Comparison of ENCODE assay signal across 22 cellular contexts in genomic region chr12:72289633-72290032, GRCh38. TPM values are rescaled to one million over a fixed set of nuclear protein-coding genes. Genes with fewer than 3 reads are reported as not detected.
DNase-seq lines count a peak whose midpoint lies in the region; ATAC-seq and TF ChIP-seq lines count a peak whose summit lies in the region.
"Had no signal": no experiment of that assay in that cellular context is flagged by ENCODE, and none has a peak within 500 bp of the region (broad histone marks: within the 10 kb centered on the region; RNA-seq: fewer than 3 reads in every experiment).

No MANE protein-coding gene starts in this region.

- H3K27ac Mint-ChIP-seq in activated CD4-positive, alpha-beta T cell treated with anti-CD3 and anti-CD28 coated beads for 36 hours: no peak overlapping the region
- H3K27ac Mint-ChIP-seq: CD8-positive, alpha-beta T cell had no signal

- H3K36me3 Mint-ChIP-seq in activated CD4-positive, alpha-beta T cell treated with anti-CD3 and anti-CD28 coated beads for 36 hours (ENCODE audit: low read depth): no peaks in the 10 kb centered on the region
- H3K36me3 Mint-ChIP-seq: CD8-positive, alpha-beta T cell had no signal

- H3K27me3 ChIP-seq in SK-N-SH (ENCODE audit: insufficient read depth) (no peaks in the 10 kb centered on the region), SJSA1 (replicated peaks) (no peaks in the 10 kb centered on the region), BE2C (no peaks in the 10 kb centered on the region; the same call in 1 of the 2 replicates)

- no peaks in the 10 kb centered on the region for H3K9me3 ChIP-seq in SK-N-SH
- peaks cover 4% of the 10 kb centered on the region; the same call in 1 of the 2 replicates for H3K9me3 ChIP-seq in SJSA1 (replicated peaks)
- H3K9me3 ChIP-seq in BE2C: no peaks in the 10 kb centered on the region

- peaks cover 1% of the 10 kb centered on the region for H3K27me3 Mint-ChIP-seq in activated CD4-positive, alpha-beta T cell treated with anti-CD3 and anti-CD28 coated beads for 36 hours

- no peak for DNase-seq in SK-N-SH
- DNase-seq in SJSA1 (ENCODE audit: low read depth in 1 of 2, low spot score in 2 of 2): no peak
- peak; percentile 75 for DNase-seq in iris pigment epithelial cell (ENCODE audit: low read depth)
- DNase-seq in activated CD4-positive, alpha-beta T cell treated with anti-CD3 and anti-CD28 coated beads for 36 hours: no peak
- DNase-seq in BE2C: no peak
- no peak for DNase-seq in sciatic nerve (ENCODE audit: low spot score)
- DNase-seq in caudate nucleus (lab: John Stamatoyannopoulos, UW): no peak
- DNase-seq: C1 segment of cervical spinal cord; CD8-positive, alpha-beta T cell; DMS153; NCI-H1092; NCI-H1436; NCI-H187 treated with DMSO at 0.1 percent for 48 hours; NCI-H2107; NCI-H510A; NCI-H748 treated with DMSO at 0.1 percent for 48 hours; SIG-M5 had no signal

- 0 out of 2 replicates have a peak overlapping the region, but pooled peaks have one; percentile 21 for H2AFZ ChIP-seq in SK-N-SH (ENCODE audit: low read depth)

- CTCF ChIA-PET in SK-N-SH (lab: Yijun Ruan, JAX): no interaction called here
- CTCF ChIA-PET in activated CD4-positive, alpha-beta T cell treated with anti-CD3 and anti-CD28 coated beads for 36 hours (lab: Charles Lee): no interaction called here

- POLR2A ChIA-PET in SK-N-SH (lab: Yijun Ruan, JAX): no interaction called here
- POLR2A ChIA-PET in activated CD4-positive, alpha-beta T cell treated with anti-CD3 and anti-CD28 coated beads for 36 hours (lab: Charles Lee): no interaction called here

- H3K4me3 ChIP-seq in SK-N-SH (ENCODE audit: low read depth in 2 of 2, low read length in 1 of 2) (no peak overlapping the region), SJSA1 (no peak overlapping the region), BE2C (ENCODE audit: low read depth, low read length) (no peak overlapping the region)
- H3K4me3 ChIP-seq: K562 had no signal

- H4K20me1 ChIP-seq in SK-N-SH (ENCODE audit: insufficient read depth): no peaks in the 10 kb centered on the region

- no peak overlapping the region for H3K4me2 ChIP-seq in SK-N-SH

- H3K36me3 ChIP-seq in SK-N-SH (replicated peaks in 1 of 2; ENCODE audit: control insufficient read depth in 1 of 2, insufficient read depth in 2 of 2, low read length in 1 of 2) (no peaks in the 10 kb centered on the region), SJSA1 (peaks cover 9% of the 10 kb centered on the region), BE2C (no peaks in the 10 kb centered on the region)

- H3K4me1 Mint-ChIP-seq in activated CD4-positive, alpha-beta T cell treated with anti-CD3 and anti-CD28 coated beads for 36 hours: no peaks in the 10 kb centered on the region

- WGBS in SK-N-SH (ENCODE audit: low lambda C conversion rate): 72% methylated on average over 2 of the region's 2 CpGs

- H3F3A ChIP-seq in SK-N-SH (replicated peaks; ENCODE audit: insufficient read depth): no peaks in the 10 kb centered on the region

- no peak for TF ChIP-seq RAD21 in SK-N-SH (IDR thresholded peaks at IDR 0.05; ENCODE audit: low read length)

- intact Hi-C loops in activated CD4-positive, alpha-beta T cell treated with anti-CD3 and anti-CD28 coated beads for 36 hours (cut with DNase I, micrococcal nuclease): no loop called here
- intact Hi-C loops in sciatic nerve (cut with DNase I): no loop called here

- TF ChIP-seq CTCF in SK-N-SH (IDR thresholded peaks at IDR 0.05) (no peak), BE2C (IDR thresholded peaks at IDR 0.05; ENCODE audit: low read depth, low read length) (no peak)

- no peak overlapping the region for H3K27ac ChIP-seq in SK-N-SH (ENCODE audit: low read depth in 2 of 2, low read length in 1 of 2)
- 0 out of 2 replicates have a peak overlapping the region, but pooled peaks have one; percentile 17 for H3K27ac ChIP-seq in SJSA1
- no peak overlapping the region for H3K27ac ChIP-seq in caudate nucleus (ENCODE audit: low read depth, low read length)
- H3K27ac ChIP-seq: 22Rv1 had no signal

- no peak for TF ChIP-seq EP300 in SK-N-SH (IDR thresholded peaks at IDR 0.05; ENCODE audit: borderline replicate concordance in 1 of 2, low read depth in 1 of 2, low read length in 1 of 2)

- no peak overlapping the region for H3K9ac ChIP-seq in SK-N-SH

- peaks cover 2% of the 10 kb centered on the region for H3K9me3 Mint-ChIP-seq in activated CD4-positive, alpha-beta T cell treated with anti-CD3 and anti-CD28 coated beads for 36 hours (ENCODE audit: low read depth)
- H3K9me3 Mint-ChIP-seq: CD8-positive, alpha-beta T cell had no signal

- no peaks in the 10 kb centered on the region for H3K9me2 ChIP-seq in SK-N-SH

- H3K4me1 ChIP-seq in SK-N-SH (ENCODE audit: control insufficient read depth in 1 of 2, insufficient read depth in 2 of 2, low read depth in 1 of 2, low read length in 1 of 2): peaks cover 0 to 2% of the 10 kb centered on the region in 2 experiments; a peak in 1 of 4 replicates
- peaks cover 14% of the 10 kb centered on the region for H3K4me1 ChIP-seq in SJSA1 (replicated peaks)
- H3K4me1 ChIP-seq in BE2C: no peaks in the 10 kb centered on the region

- ATAC-seq in SK-N-SH treated with all-trans-retinoic acid at 6 μM for 48 hours (no peak), sciatic nerve (no peak)
- ATAC-seq in activated CD4-positive, alpha-beta T cell treated with anti-CD3 and anti-CD28 coated beads for 36 hours: no peak
- ATAC-seq: CD8-positive, alpha-beta T cell; K562; Panc1 had no signal

- H3K4me3 Mint-ChIP-seq in activated CD4-positive, alpha-beta T cell treated with anti-CD3 and anti-CD28 coated beads for 36 hours: no peak overlapping the region
- H3K4me3 Mint-ChIP-seq: CD8-positive, alpha-beta T cell had no signal

- H3K79me2 ChIP-seq in SK-N-SH (ENCODE audit: insufficient read depth): no peaks in the 10 kb centered on the region

TF ChIP-seq in SK-N-SH, 30 proteins besides CTCF, POLR2A, EP300 and RAD21:
- TF ChIP-seq MAX (IDR thresholded peaks at IDR 0.05; ENCODE audit: low read depth) (no peak), GATA2 (CRISPR knock-in tag; IDR thresholded peaks at IDR 0.05) (no peak), USF2 (IDR thresholded peaks at IDR 0.05; ENCODE audit: borderline replicate concordance, low read depth, low read length) (no peak)
TF ChIP-seq in SK-N-SH: peak in this region for 0.

TF ChIP-seq in SK-N-SH treated with all-trans-retinoic acid at 6 μM for 48 hours, 23 proteins besides CTCF, POLR2A, EP300 and RAD21:
- no peak for TF ChIP-seq SNAI2 (CRISPR knock-in tag; IDR thresholded peaks at IDR 0.05)
- TF ChIP-seq CSDC2 (CRISPR knock-in tag; IDR thresholded peaks at IDR 0.05): no peak
- no peak for TF ChIP-seq TSHZ2 (CRISPR knock-in tag; IDR thresholded peaks at IDR 0.05)
- TF ChIP-seq POU6F1 (CRISPR knock-in tag; IDR thresholded peaks at IDR 0.05; ENCODE audit: borderline replicate concordance, low read depth): no peak
- TF ChIP-seq GLIS3 (CRISPR knock-in tag; IDR thresholded peaks at IDR 0.05): no peak
- TF ChIP-seq ARNTL (CRISPR knock-in tag; IDR thresholded peaks at IDR 0.05; ENCODE audit: borderline replicate concordance, low read depth): no peak
- TF ChIP-seq PPARA (CRISPR knock-in tag; IDR thresholded peaks at IDR 0.05; ENCODE audit: borderline replicate concordance): no peak
- TF ChIP-seq RARB (CRISPR knock-in tag; IDR thresholded peaks at IDR 0.05): no peak
- TF ChIP-seq ZFP3 (CRISPR knock-in tag; IDR thresholded peaks at IDR 0.05): no peak
- TF ChIP-seq TOX (CRISPR knock-in tag; IDR thresholded peaks at IDR 0.05; ENCODE audit: borderline replicate concordance): no peak
- TF ChIP-seq BACH2 (CRISPR knock-in tag; IDR thresholded peaks at IDR 0.05; ENCODE audit: borderline replicate concordance): no peak
- no peak for TF ChIP-seq ZNF70 (CRISPR knock-in tag; IDR thresholded peaks at IDR 0.05)

RNA-seq across cellular contexts. Expression of gene TRHDE, which starts 17.5 kb away (rescaled TPM):
- polyA plus RNA-seq in SK-N-SH (2012; rRNA removed): 0.46 and 1.1 TPM in 2 replicates
- 1.1 TPM in 2 replicates for polyA plus RNA-seq in SK-N-SH (2012; cell fraction: cytosol; rRNA removed)
- polyA plus RNA-seq in SK-N-SH (2012; cell fraction: nucleus; rRNA removed): 0.65 and 0.79 TPM in 2 replicates
- total RNA-seq in SJSA1 (2014; rRNA removed; shearing (Covaris generic)): 13.4 and 29.5 TPM in 2 replicates
- total RNA-seq in activated CD4-positive, alpha-beta T cell treated with anti-CD3 and anti-CD28 coated beads for 36 hours: not detected
- polyA plus RNA-seq in BE2C (2012; ENCODE audit: insufficient read depth, insufficient read length, low read depth): 0.05 TPM
- total RNA-seq in sciatic nerve: 4.1 TPM
- total RNA-seq: CD8-positive, alpha-beta T cell; LHCN-M2 had no signal
